In genomic region chr4:143854639-143855038, GRCh38 we compare ENCODE assay signal across 4 cellular contexts. TPM values are rescaled to one million over a fixed set of nuclear protein-coding genes. Genes with fewer than 3 reads are reported as not detected.
"Had no signal": no experiment of that assay in that cellular context is flagged by ENCODE, and none has a peak within 500 bp of the region (broad histone marks: within the 10 kb centered on the region; RNA-seq: fewer than 3 reads in every experiment).

No MANE protein-coding gene starts in this region.

RNA-seq across cellular contexts. Expression of gene GYPE, which starts 50.7 kb away (rescaled TPM):
- total RNA-seq: activated CD4-positive, alpha-beta T cell treated with anti-CD3 and anti-CD28 coated beads, Interleukin-2, amount 10 ng/mL, durations not matched to agents 24 days and 14 days; MCF 10A; PC-3; T-helper 17 cell had no signal
